In the genomic region with DNA sequence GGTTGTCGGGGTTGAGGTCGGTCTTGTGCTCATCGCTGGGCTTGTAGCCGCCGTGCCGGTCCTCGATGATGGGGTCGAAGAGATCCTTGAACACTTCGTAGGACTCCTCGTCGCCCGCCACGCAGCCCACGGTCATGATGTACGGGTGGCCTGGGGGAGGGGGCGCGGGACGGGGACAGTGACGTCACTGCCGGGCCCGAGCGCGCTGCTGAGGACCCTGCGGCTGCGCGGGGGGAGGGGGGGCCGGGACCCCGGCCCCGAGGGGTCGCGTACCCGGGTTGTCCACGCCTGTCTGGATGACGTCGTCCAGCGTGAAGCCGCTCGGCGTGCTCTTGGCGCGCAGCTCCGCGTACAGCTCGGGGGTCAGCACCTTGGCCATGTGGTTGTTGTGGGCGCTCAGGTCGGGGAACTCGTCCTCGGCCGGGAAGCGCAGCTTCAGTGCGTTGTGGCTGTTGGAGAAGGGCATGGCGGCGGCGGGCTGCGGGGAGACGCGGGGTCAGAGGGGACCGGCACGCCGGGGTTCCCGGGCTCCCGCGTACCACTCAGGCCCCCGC, we compare ENCODE assay signal across 8 cellular contexts. TPM values are rescaled to one million over a fixed set of nuclear protein-coding genes. Genes with fewer than 3 reads are reported as not detected.
DNase-seq lines count a peak whose midpoint lies in the region; ATAC-seq and TF ChIP-seq lines count a peak whose summit lies in the region.

No MANE protein-coding gene starts in this region.

- DNase-seq in NCI-H446 (lab: John Stamatoyannopoulos, UW), result peak; percentile 36 to 68
- DNase-seq in NCI-H446 treated with DMSO at 0.1 percent for 48 hours (lab: John Stamatoyannopoulos, UW), result no peak
- peak; percentile 28 for DNase-seq in germinal center (ENCODE audit: low spot score)
- DNase-seq in progenitor cell of endocrine pancreas (ENCODE audit: low spot score, unreplicated experiment), result no peak

- no peak for TF ChIP-seq CTCF in VCaP (conservative IDR thresholded peaks at IDR 0.05)
- no peak for TF ChIP-seq CTCF in progenitor cell of endocrine pancreas (IDR thresholded peaks at IDR 0.05; ENCODE audit: unreplicated experiment)

- no peaks in the 10 kb centered on the region for H3K27me3 Mint-ChIP-seq in progenitor cell of endocrine pancreas

- peak overlapping the region; percentile 78 for H3K4me3 Mint-ChIP-seq in progenitor cell of endocrine pancreas (ENCODE audit: low read depth)

- ATAC-seq in GM18517 (IDR thresholded peaks at IDR 0.05; ENCODE audit: unreplicated experiment), result no peak
- no peak for ATAC-seq in GM21390 (IDR thresholded peaks at IDR 0.05; ENCODE audit: unreplicated experiment)
- no peak for ATAC-seq in GM21515 (IDR thresholded peaks at IDR 0.05; ENCODE audit: unreplicated experiment)

- H3K9me3 Mint-ChIP-seq in progenitor cell of endocrine pancreas (ENCODE audit: low read depth), result no peaks in the 10 kb centered on the region

- H3K27ac ChIP-seq in VCaP, result peak overlapping the region; percentile 98

- H3K4me1 Mint-ChIP-seq in progenitor cell of endocrine pancreas (ENCODE audit: low read depth), result peaks cover 38% of the 10 kb centered on the region

- peak overlapping the region; percentile 81 for H3K27ac Mint-ChIP-seq in progenitor cell of endocrine pancreas

- peaks cover 9% of the 10 kb centered on the region for H3K36me3 Mint-ChIP-seq in progenitor cell of endocrine pancreas (ENCODE audit: insufficient read depth)

RNA-seq across cellular contexts. Expression of gene CKB, which starts 0.5 kb away (rescaled TPM):
- 929 and 983 TPM in 2 replicates for total RNA-seq in progenitor cell of endocrine pancreas

RNA-seq across cellular contexts. Expression of gene TRMT61A, which starts 6.9 kb away (rescaled TPM):
- 10.3 and 10.7 TPM in 2 replicates for total RNA-seq in progenitor cell of endocrine pancreas

RNA-seq across cellular contexts. Expression of gene BAG5, which starts 40.4 kb away (rescaled TPM):
- 23.5 and 24.7 TPM in 2 replicates for total RNA-seq in progenitor cell of endocrine pancreas

RNA-seq across cellular contexts. Expression of gene COA8, which starts 40.7 kb away (rescaled TPM):
- 45.1 and 46.3 TPM in 2 replicates for total RNA-seq in progenitor cell of endocrine pancreas

Comparison
In these comparisons a context has a peak if more than half of its experiments do, and no peak if none do; other contexts are left out.
1. DNase-seq: peak in NCI-H446 (2 of 2) and germinal center (single experiment); none in NCI-H446 treated with DMSO at 0.1 percent for 48 hours (single experiment) and progenitor cell of endocrine pancreas (single experiment).